In genomic region chr7:91414734-91415133, GRCh38 we compare ENCODE assay signal across 5 cellular contexts.
"Had no signal": no experiment of that assay in that cellular context is flagged by ENCODE, and none has a peak within 500 bp of the region (broad histone marks: within the 10 kb centered on the region; RNA-seq: fewer than 3 reads in every experiment).

No MANE protein-coding gene starts in this region.

- H3K4me3 ChIP-seq: GM23338, K562 had no signal

- H3K4me2 ChIP-seq: GM23338 had no signal

- H3K4me3 Mint-ChIP-seq: GM23338, H9 had no signal

- ATAC-seq: GM23338, K562 had no signal

- DNase-seq: H9, HCEC 1CT, IMR-90 had no signal

- H2AFZ ChIP-seq: GM23338 had no signal

- H3K9me3 Mint-ChIP-seq: GM23338, H9 had no signal

- H3K27ac Mint-ChIP-seq: GM23338, H9 had no signal
